In genomic region chr2:219552382-219553167, GRCh38 we compare ENCODE assay signal across 8 cellular contexts. TPM values are rescaled to one million over a fixed set of nuclear protein-coding genes. Genes with fewer than 3 reads are reported as not detected.
A peak's percentile ranks its signal among the peaks of the same experiment; 100 is the strongest.
DNase-seq lines count a peak whose midpoint lies in the region; ATAC-seq and TF ChIP-seq lines count a peak whose summit lies in the region.

No MANE protein-coding gene starts in this region.

- WGBS in heart right ventricle, 2 donors, result 3 to 4% methylated on average over 78 to 98 of the region's 99 CpGs

- H3K9me3 ChIP-seq in heart right ventricle (no peaks in the 10 kb centered on the region), tibial artery (no peaks in the 10 kb centered on the region)

- DNase-seq in DMS79 treated with DMSO at 0.1 percent for 48 hours (lab: John Stamatoyannopoulos, UW) (peak; percentile 77), LHCN-M2 (ENCODE audit: low read depth) (peak; percentile 74), SKM-1 treated with dmso at 0.1 percent for 144 hours (lab: John Stamatoyannopoulos, UW; ENCODE audit: unreplicated experiment) (peak; percentile 66), heart right ventricle (peak; percentile 84 to 87), posterior cingulate gyrus (peak; percentile 73 to 99 (median 86)), tibial artery (peak; percentile 88 to 91)
- DNase-seq in activated naive CD8-positive, alpha-beta T cell treated with anti-CD3 and anti-CD28 coated beads, Interleukin-2, amount 50 U/mL, for 24 hours, result peak; percentile 83

- H3K4me3 ChIP-seq in heart right ventricle (peak overlapping the region; percentile 3 to 72 (median 58)), tibial artery (peak overlapping the region; percentile 52 to 65)

- H3K36me3 ChIP-seq in heart right ventricle, result peaks cover 0 to 29% (median 0%) of the 10 kb centered on the region in 9 donors
- peaks cover 0 to 23% (median 8%) of the 10 kb centered on the region in 3 donors for H3K36me3 ChIP-seq in tibial artery

- H3K27me3 Mint-ChIP-seq in activated naive CD8-positive, alpha-beta T cell treated with anti-CD3 and anti-CD28 coated beads, Interleukin-2, amount 50 U/mL, for 24 hours, result peaks cover 44% of the 10 kb centered on the region

- no peaks in the 10 kb centered on the region for H3K36me3 Mint-ChIP-seq in activated naive CD8-positive, alpha-beta T cell treated with anti-CD3 and anti-CD28 coated beads, Interleukin-2, amount 50 U/mL, for 24 hours (ENCODE audit: low read depth)

- H3K4me1 ChIP-seq in heart right ventricle, result peaks cover 12 to 22% (median 17%) of the 10 kb centered on the region in 9 donors
- peaks cover 0 to 26% (median 19%) of the 10 kb centered on the region in 4 donors for H3K4me1 ChIP-seq in tibial artery

- H3K4me3 Mint-ChIP-seq in activated naive CD8-positive, alpha-beta T cell treated with anti-CD3 and anti-CD28 coated beads, Interleukin-2, amount 50 U/mL, for 24 hours, result peak overlapping the region; percentile 63

- ATAC-seq in GM21825 (IDR thresholded peaks at IDR 0.05; ENCODE audit: unreplicated experiment) (peak; percentile 91), heart right ventricle (peak; percentile 84 to 93 (median 90))
- ATAC-seq in activated naive CD8-positive, alpha-beta T cell treated with anti-CD3 and anti-CD28 coated beads, Interleukin-2, amount 50 U/mL, for 24 hours, result peak; percentile 82

- peaks cover 6% of the 10 kb centered on the region for H3K4me1 Mint-ChIP-seq in activated naive CD8-positive, alpha-beta T cell treated with anti-CD3 and anti-CD28 coated beads, Interleukin-2, amount 50 U/mL, for 24 hours

- H3K27ac Mint-ChIP-seq in activated naive CD8-positive, alpha-beta T cell treated with anti-CD3 and anti-CD28 coated beads, Interleukin-2, amount 50 U/mL, for 24 hours, result no peak overlapping the region

- H3K27ac ChIP-seq in heart right ventricle (peak overlapping the region in 4 of 10 donors; percentile 15 to 53 (median 47)), tibial artery (peak overlapping the region; percentile 46 to 48)

- no peak for TF ChIP-seq CTCF in heart right ventricle (IDR thresholded peaks at IDR 0.05)
- no peak for TF ChIP-seq CTCF in tibial artery (IDR thresholded peaks at IDR 0.05)

- H3K27me3 ChIP-seq in heart right ventricle (peaks cover 0 to 50% (median 25%) of the 10 kb centered on the region in 7 donors), tibial artery (no peaks in the 10 kb centered on the region)

- H3K9me3 Mint-ChIP-seq in activated naive CD8-positive, alpha-beta T cell treated with anti-CD3 and anti-CD28 coated beads, Interleukin-2, amount 50 U/mL, for 24 hours, result no peaks in the 10 kb centered on the region

- intact Hi-C loops in heart right ventricle (cut with DNase I), result loop anchor here in 2 of 10 donors (5.0 kb wide), 1 partner anchor 45 kb away; the partner anchor contains the start of gene STK11IP (in 2 of the 2)
- intact Hi-C loops in posterior cingulate gyrus (cut with DNase I), result no loop called here
- intact Hi-C loops in tibial artery (cut with DNase I; ENCODE audit: low total_unique reads), result loop anchor here (5.0 kb wide), 1 partner anchor 45 kb away; the partner anchor contains the start of gene STK11IP

RNA-seq across cellular contexts. Expression of gene TMEM198, which starts 8.7 kb away (rescaled TPM):
- total RNA-seq in LHCN-M2 (2014; rRNA removed) (4.2 and 4.4 TPM in 2 replicates), heart right ventricle (1 to 10 TPM in 8 of 10 donors, under 1 TPM in 2; 0.59 to 3.5 (median 1.6) TPM)
- 2.7 TPM for polyA plus RNA-seq in LHCN-M2 (2012)
- polyA plus RNA-seq in heart right ventricle, result 10 to 100 TPM in 1 of 2 donors, 1 to 10 TPM in 1; 3.0 to 10.7 TPM

RNA-seq across cellular contexts. Expression of gene CHPF, which starts 9.0 kb away (rescaled TPM):
- total RNA-seq in LHCN-M2 (2014; rRNA removed) (246 and 264 TPM in 2 replicates), heart right ventricle (100 to 1,000 TPM in 4 of 10 donors, 10 to 100 TPM in 6; 66.5 to 166 (median 95.9) TPM)
- polyA plus RNA-seq in LHCN-M2 (2012), result 100.0 TPM
- 100 to 1,000 TPM in 1 of 2 donors, 10 to 100 TPM in 1; 76.9 to 221 TPM for polyA plus RNA-seq in heart right ventricle

RNA-seq across cellular contexts. Expression of gene OBSL1, which starts 18.8 kb away (rescaled TPM):
- total RNA-seq in LHCN-M2 (2014; rRNA removed) (62.1 and 69.0 TPM in 2 replicates), heart right ventricle (100 to 1,000 TPM; 161 to 277 (median 171) TPM)
- 76.6 TPM for polyA plus RNA-seq in LHCN-M2 (2012)
- 100 to 1,000 TPM; 108 to 310 TPM for polyA plus RNA-seq in heart right ventricle

RNA-seq across cellular contexts. Expression of gene INHA, which starts 19.5 kb away (rescaled TPM):
- not detected in 2 replicates for total RNA-seq in LHCN-M2 (2014; rRNA removed)
- 0.12 TPM for polyA plus RNA-seq in LHCN-M2 (2012)
- 1 to 10 TPM; 1.1 to 4.2 (median 2.5) TPM for total RNA-seq in heart right ventricle
- polyA plus RNA-seq in heart right ventricle, result 10 to 100 TPM in 1 of 2 donors, 1 to 10 TPM in 1; 4.0 to 22.1 TPM

RNA-seq across cellular contexts. Expression of gene ASIC4, which starts 38.3 kb away (rescaled TPM):
- total RNA-seq in LHCN-M2 (2014; rRNA removed) (not detected in 2 replicates), heart right ventricle (under 1 TPM in 5 of 10 donors, not detected in 5; 0.15 to 0.43 (median 0.20) TPM)
- polyA plus RNA-seq in LHCN-M2 (2012), result 0.04 TPM
- not detected for polyA plus RNA-seq in heart right ventricle
